1 cellular context compared by ENCODE assay signal in genomic region chr5:109411175-109411514, GRCh38.
A peak's percentile ranks its signal among the peaks of the same experiment; 100 is the strongest.
TF ChIP-seq lines count a peak whose summit lies in the region.

No MANE protein-coding gene starts in this region.

TF ChIP-seq in K562, 482 proteins besides CTCF, POLR2A, EP300 and RAD21 (continued from another document):
- peak in 1 of 3 experiments; percentile 2; a peak in 1 of 6 replicates for TF ChIP-seq ZBTB11 (CRISPR knock-in tag; IDR thresholded peaks at IDR 0.05)
- TF ChIP-seq ZBTB40 (IDR thresholded peaks at IDR 0.05), result peak; percentile 56; the same call in 1 of the 2 replicates
- no peak for TF ChIP-seq ZBTB40 (CRISPR knock-in tag; IDR thresholded peaks at IDR 0.05)
- TF ChIP-seq HNRNPL (IDR thresholded peaks at IDR 0.05; ENCODE audit: low read depth, low read length), result no peak
- peak in 1 of 2 experiments; percentile 35; a peak in 1 of 4 replicates for TF ChIP-seq NONO (IDR thresholded peaks at IDR 0.05; ENCODE audit: low read depth in 2 of 2, low read length in 1 of 2)
- no peak for TF ChIP-seq DEAF1 (CRISPR knock-in tag; IDR thresholded peaks at IDR 0.05)
- TF ChIP-seq ZKSCAN8 (CRISPR knock-in tag; IDR thresholded peaks at IDR 0.05), result 0 out of 2 replicates have a peak, but pooled peaks have one; percentile 15
- TF ChIP-seq BCOR (IDR thresholded peaks at IDR 0.05), result no peak
- no peak for TF ChIP-seq DPF2 (IDR thresholded peaks at IDR 0.05)
- 0 out of 2 replicates have a peak, but pooled peaks have one; percentile 19 for TF ChIP-seq ZNF512 (tag; IDR thresholded peaks at IDR 0.05)
- TF ChIP-seq HSF4 (CRISPR knock-in tag; IDR thresholded peaks at IDR 0.05; ENCODE audit: borderline replicate concordance), result no peak
- TF ChIP-seq PHF8 (IDR thresholded peaks at IDR 0.05; ENCODE audit: borderline replicate concordance, low read length), result no peak
- TF ChIP-seq PTRF (tag; IDR thresholded peaks at IDR 0.05), result 0 out of 2 replicates have a peak, but pooled peaks have one; percentile 38
- no peak for TF ChIP-seq ILK (tag; IDR thresholded peaks at IDR 0.05; ENCODE audit: borderline replicate concordance, low read depth)
- TF ChIP-seq TAF1 (IDR thresholded peaks at IDR 0.05; ENCODE audit: control insufficient read depth, extremely low read depth, insufficient read depth, low read length, severe bottlenecking), result peak; percentile 1
- 0 out of 2 replicates have a peak, but pooled peaks have one; percentile 4 for TF ChIP-seq ATF6 (CRISPR knock-in tag; IDR thresholded peaks at IDR 0.05)
- TF ChIP-seq U2AF2 (optimal IDR thresholded peaks at IDR 0.05; ENCODE audit: low read depth, low read length), result no peak
- TF ChIP-seq ZNF511 (CRISPR knock-in tag; IDR thresholded peaks at IDR 0.05), result no peak
- no peak for TF ChIP-seq TEAD1 (CRISPR knock-in tag; IDR thresholded peaks at IDR 0.05)
